7 cellular contexts compared by ENCODE assay signal in the genomic region with DNA sequence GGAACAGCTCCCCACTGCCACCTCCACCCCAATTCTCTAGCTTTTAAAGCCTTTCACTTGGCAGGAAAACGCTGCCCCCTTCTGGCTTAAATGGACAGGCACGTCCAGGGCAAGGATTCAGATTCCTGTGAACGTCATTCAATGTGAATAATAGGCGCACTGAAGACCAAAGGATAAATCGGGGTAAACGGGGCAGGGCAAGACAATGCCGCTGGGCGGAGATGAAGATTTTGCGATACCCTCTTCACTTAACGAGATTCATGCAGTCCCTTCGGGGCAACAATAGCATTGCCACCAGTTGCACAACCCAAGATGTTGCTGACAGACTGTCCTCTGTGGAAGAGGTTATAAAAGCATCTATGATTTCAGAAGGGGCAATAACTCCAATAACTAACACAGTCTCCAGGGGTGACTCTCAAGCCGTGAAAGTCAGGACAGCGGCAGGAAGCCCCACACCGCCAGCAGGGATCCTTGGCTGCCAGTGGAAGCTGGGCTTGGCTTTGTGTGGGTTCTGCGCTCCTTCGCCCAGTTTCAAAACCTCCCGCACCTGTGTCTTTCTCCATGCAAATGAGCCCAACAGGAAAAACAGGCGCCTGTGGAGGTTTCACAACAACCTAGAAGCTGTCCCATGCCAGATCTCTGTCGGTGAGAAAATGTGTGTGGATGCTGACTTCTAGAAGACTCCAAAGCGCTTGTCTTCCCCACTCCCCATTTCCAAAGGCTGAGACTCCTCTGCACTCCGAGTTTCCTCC.
DNase-seq lines count a peak whose midpoint lies in the region; ATAC-seq, FAIRE-seq and TF ChIP-seq lines count a peak whose summit lies in the region.

No MANE protein-coding gene starts in this region.

- H3K79me2 ChIP-seq in SU-DHL-6 (ENCODE audit: insufficient read depth, low read length) (no peaks in the 10 kb centered on the region), smooth muscle cell (ENCODE audit: low read depth) (no peaks in the 10 kb centered on the region)

- H3K4me3 ChIP-seq in SU-DHL-6 (ENCODE audit: insufficient read depth, low read length, poor library complexity, severe bottlenecking) (no peak overlapping the region), smooth muscle cell (no peak overlapping the region)

- H3K27me3 ChIP-seq in SU-DHL-6 (ENCODE audit: low read length) (no peaks in the 10 kb centered on the region), smooth muscle cell (ENCODE audit: low read depth) (peaks cover 19% of the 10 kb centered on the region)

- H4K20me1 ChIP-seq in SU-DHL-6 (ENCODE audit: low read depth, low read length) (no peaks in the 10 kb centered on the region), smooth muscle cell (ENCODE audit: low read depth) (no peaks in the 10 kb centered on the region)

- H3K9me3 ChIP-seq in SU-DHL-6 (ENCODE audit: insufficient read depth, low read length) (no peaks in the 10 kb centered on the region), smooth muscle cell (replicated peaks; ENCODE audit: low read depth) (no peaks in the 10 kb centered on the region)

- H3K9ac ChIP-seq in SU-DHL-6 (ENCODE audit: low read length) (no peak overlapping the region), smooth muscle cell (ENCODE audit: low read depth) (no peak overlapping the region)

- H3K27ac ChIP-seq in SU-DHL-6 (ENCODE audit: low read depth, low read length) (no peak overlapping the region), smooth muscle cell (ENCODE audit: low read depth) (no peak overlapping the region)

- H3K9me2 ChIP-seq in SU-DHL-6 (replicated peaks; ENCODE audit: insufficient read depth, low read length) = no peaks in the 10 kb centered on the region

- H3K4me2 ChIP-seq in SU-DHL-6 (ENCODE audit: low read depth, low read length, poor library complexity, severe bottlenecking) (no peak overlapping the region), smooth muscle cell (peak overlapping the region; percentile 15)

- TF ChIP-seq CTCF in SU-DHL-6 (IDR thresholded peaks at IDR 0.05; ENCODE audit: insufficient read depth, low read length, poor library complexity, severe bottlenecking) (peak; percentile 71), smooth muscle cell (IDR thresholded peaks at IDR 0.05; ENCODE audit: borderline replicate concordance, insufficient read depth, poor library complexity, severe bottlenecking) (peak; percentile 76)

- H3K4me1 ChIP-seq in smooth muscle cell (ENCODE audit: low read depth) = peaks cover 5% of the 10 kb centered on the region

- no peak overlapping the region for H2AFZ ChIP-seq in SU-DHL-6 (ENCODE audit: low read depth, low read length, severe bottlenecking)
- H2AFZ ChIP-seq in smooth muscle cell (ENCODE audit: low read depth) = no peak overlapping the region

- 22% methylated on average over 21 of the region's 21 CpGs for WGBS in smooth muscle cell (ENCODE audit: low lambda C conversion rate)

- H3K36me3 ChIP-seq in SU-DHL-6 (ENCODE audit: low read length) (no peaks in the 10 kb centered on the region), smooth muscle cell (ENCODE audit: low read depth) (no peaks in the 10 kb centered on the region)

- DNase-seq in Daoy (ENCODE audit: low read depth) (peak; percentile 66), HTR-8/SVneo (ENCODE audit: insufficient read length, low spot score) (peak; percentile 93), germinal center (ENCODE audit: low spot score) (peak; percentile 15), smooth muscle cell (lab: John Stamatoyannopoulos, UW; ENCODE audit: unreplicated experiment) (no peak)

- ATAC-seq in GM21529 (IDR thresholded peaks at IDR 0.05; ENCODE audit: unreplicated experiment) (no peak), GM21619 (IDR thresholded peaks at IDR 0.05; ENCODE audit: unreplicated experiment) (no peak)

- no peaks in the 10 kb centered on the region for H3F3A ChIP-seq in SU-DHL-6 (ENCODE audit: insufficient read depth)
- no peaks in the 10 kb centered on the region for H3F3A ChIP-seq in smooth muscle cell (ENCODE audit: low read depth)

- peak; percentile 100 for FAIRE-seq in HTR-8/SVneo (lab: Jason Lieb, UNC)
